25 cellular contexts compared by ENCODE assay signal in the genomic region with DNA sequence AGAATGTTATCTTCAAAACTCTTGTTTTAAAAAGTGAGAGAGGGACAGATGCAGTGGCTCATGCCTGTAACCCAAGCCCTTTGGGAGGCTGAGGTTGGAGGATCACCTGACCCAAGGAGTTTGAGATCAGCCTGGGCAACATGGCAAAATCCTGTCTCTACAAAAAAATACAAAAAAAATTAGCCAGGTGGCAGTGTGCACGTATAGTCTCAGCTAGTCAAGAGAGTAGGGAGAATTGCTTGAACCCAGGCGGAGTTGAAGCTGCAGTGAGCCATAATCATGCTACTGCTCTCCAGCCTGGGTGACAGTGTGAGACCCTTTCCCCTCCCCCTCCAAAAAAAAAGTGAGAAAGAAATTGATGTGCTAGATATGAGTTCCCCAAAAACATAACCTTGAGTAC.
A peak's percentile ranks its signal among the peaks of the same experiment; 100 is the strongest.
DNase-seq lines count a peak whose midpoint lies in the region; ATAC-seq lines count a peak whose summit lies in the region.
"Had no signal": no experiment of that assay in that cellular context is flagged by ENCODE, and none has a peak within 500 bp of the region (broad histone marks: within the 10 kb centered on the region; RNA-seq: fewer than 3 reads in every experiment).

No MANE protein-coding gene starts in this region.

- CTCF ChIA-PET in activated CD8-positive, alpha-beta T cell treated with anti-CD3 and anti-CD28 coated beads, Interleukin-2, amount 10 ng/mL, durations not matched to agents 7 days and 5 days (lab: Charles Lee) = no interaction called here

- ATAC-seq in HG03378 (IDR thresholded peaks at IDR 0.05; ENCODE audit: unreplicated experiment) = no peak
- no peak for ATAC-seq in activated CD8-positive, alpha-beta T cell treated with anti-CD3 and anti-CD28 coated beads, Interleukin-2, amount 10 ng/mL, durations not matched to agents 7 days and 5 days
- no peak for ATAC-seq in GM21390 (IDR thresholded peaks at IDR 0.05; ENCODE audit: unreplicated experiment)
- ATAC-seq: Panc1 had no signal

- peak; percentile 11 for DNase-seq in DMS53 (lab: John Stamatoyannopoulos, UW)
- DNase-seq in DMS53 treated with DMSO at 0.1 percent for 48 hours (lab: John Stamatoyannopoulos, UW; ENCODE audit: unreplicated experiment) = no peak
- DNase-seq in NAMALWA (ENCODE audit: low spot score) = peak; percentile 4
- DNase-seq in SK-MEL-5 (ENCODE audit: low read depth, low spot score) = peak; percentile 22
- no peak for DNase-seq in activated CD8-positive, alpha-beta T cell treated with anti-CD3 and anti-CD28 coated beads, Interleukin-2, amount 10 ng/mL, durations not matched to agents 7 days and 5 days
- DNase-seq: CD8-positive, alpha-beta memory T cell; DMS 273 treated with DMSO at 0.1 percent for 48 hours; DND-41; IMR-90; MM.1S; NCI-H1048; NCI-H1417; NCI-H1694 treated with DMSO at 0.1 percent for 48 hours; NCI-H2081 treated with DMSO at 0.1 percent for 48 hours; NCI-H446; NCI-H524 treated with DMSO at 0.1 percent for 48 hours; NCI-H82; SHP77 treated with DMSO at 0.1 percent for 48 hours; SW 1271 had no signal

- no peaks in the 10 kb centered on the region for H3K27me3 Mint-ChIP-seq in activated CD8-positive, alpha-beta T cell treated with anti-CD3 and anti-CD28 coated beads, Interleukin-2, amount 10 ng/mL, durations not matched to agents 7 days and 5 days (ENCODE audit: low read depth)
- H3K27me3 Mint-ChIP-seq: B cell; CD8-positive, alpha-beta memory T cell had no signal

- in situ Hi-C loops in SK-MEL-5 (cut with HindIII; ENCODE audit: low pct_unique_long_range_greater_than_20kb, low sequenced_read_pairs) = no loop called here

- no peak overlapping the region for H3K27ac Mint-ChIP-seq in activated CD8-positive, alpha-beta T cell treated with anti-CD3 and anti-CD28 coated beads, Interleukin-2, amount 10 ng/mL, durations not matched to agents 7 days and 5 days
- H3K27ac Mint-ChIP-seq: B cell; CD14-positive monocyte; CD8-positive, alpha-beta memory T cell; T-helper 1 cell treated with Interleukin-12 subunit alpha and Interleukin-12 subunit beta and Interleukin-4 antibody, amounts not matched to agents 30 μg/mL and 1 μg/mL, for 36 hours had no signal

- no peaks in the 10 kb centered on the region for H3K4me1 Mint-ChIP-seq in activated CD8-positive, alpha-beta T cell treated with anti-CD3 and anti-CD28 coated beads, Interleukin-2, amount 10 ng/mL, durations not matched to agents 7 days and 5 days (ENCODE audit: low read depth)
- H3K4me1 Mint-ChIP-seq: B cell; CD14-positive monocyte; CD8-positive, alpha-beta memory T cell had no signal

- H3K4me3 Mint-ChIP-seq in activated CD8-positive, alpha-beta T cell treated with anti-CD3 and anti-CD28 coated beads, Interleukin-2, amount 10 ng/mL, durations not matched to agents 7 days and 5 days = no peak overlapping the region
- H3K4me3 Mint-ChIP-seq: B cell; CD14-positive monocyte; CD8-positive, alpha-beta memory T cell; T-helper 1 cell treated with Interleukin-12 subunit alpha and Interleukin-12 subunit beta and Interleukin-4 antibody, amounts not matched to agents 30 μg/mL and 1 μg/mL, for 36 hours had no signal

- POLR2A ChIA-PET in activated CD8-positive, alpha-beta T cell treated with anti-CD3 and anti-CD28 coated beads, Interleukin-2, amount 10 ng/mL, durations not matched to agents 7 days and 5 days (lab: Charles Lee) = no interaction called here

- no peaks in the 10 kb centered on the region for H3K9me3 Mint-ChIP-seq in activated CD8-positive, alpha-beta T cell treated with anti-CD3 and anti-CD28 coated beads, Interleukin-2, amount 10 ng/mL, durations not matched to agents 7 days and 5 days (ENCODE audit: insufficient read depth)
- H3K9me3 Mint-ChIP-seq: T-helper 1 cell treated with Interleukin-12 subunit alpha and Interleukin-12 subunit beta and Interleukin-4 antibody, amounts not matched to agents 30 μg/mL and 1 μg/mL, for 36 hours had no signal

- no peaks in the 10 kb centered on the region for H3K36me3 Mint-ChIP-seq in activated CD8-positive, alpha-beta T cell treated with anti-CD3 and anti-CD28 coated beads, Interleukin-2, amount 10 ng/mL, durations not matched to agents 7 days and 5 days (ENCODE audit: low read depth)
- H3K36me3 Mint-ChIP-seq: CD14-positive monocyte; CD8-positive, alpha-beta memory T cell had no signal

Comparison
In these comparisons a context has a peak if more than half of its experiments do, and no peak if none do; other contexts are left out.
1. DNase-seq: peak in DMS53 (single experiment), NAMALWA (single experiment) and SK-MEL-5 (single experiment); none in DMS53 treated with DMSO at 0.1 percent for 48 hours (single experiment) and activated CD8-positive, alpha-beta T cell treated with anti-CD3 and anti-CD28 coated beads, Interleukin-2, amount 10 ng/mL, durations not matched to agents 7 days and 5 days (single experiment).